Comparison of ENCODE assay signal across 27 cellular contexts in the genomic region with DNA sequence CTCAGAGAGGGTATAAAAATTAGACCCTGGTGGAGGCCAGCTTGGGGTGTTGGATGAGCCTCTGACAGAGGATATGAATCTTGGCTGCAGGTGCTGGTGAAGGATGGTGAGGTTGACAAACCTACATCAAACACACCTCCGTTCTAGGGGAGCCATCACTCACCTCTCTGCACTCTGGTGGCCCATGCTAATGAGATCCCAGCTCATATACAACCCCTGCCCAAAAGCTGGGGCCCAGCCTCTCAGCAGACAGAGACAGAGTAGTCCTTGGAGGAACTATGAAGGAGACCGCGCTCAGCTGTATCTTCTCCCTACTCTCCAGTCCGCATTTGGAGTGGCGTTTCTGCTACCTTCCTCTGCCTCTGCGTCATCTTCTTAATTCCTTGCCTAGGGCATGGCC.
"Had no signal": no experiment of that assay in that cellular context is flagged by ENCODE, and none has a peak within 500 bp of the region (broad histone marks: within the 10 kb centered on the region; RNA-seq: fewer than 3 reads in every experiment).

No MANE protein-coding gene starts in this region.

- H3K9me3 Mint-ChIP-seq: mesothelial cell of epicardium, natural killer cell, nephron progenitor cell, neural progenitor cell had no signal

- H3K4me1 Mint-ChIP-seq: mesothelial cell of epicardium, naive B cell, natural killer cell, nephron progenitor cell, neural progenitor cell had no signal

- H3K27ac Mint-ChIP-seq: mesothelial cell of epicardium; naive B cell; natural killer cell; nephron progenitor cell; neural progenitor cell; progenitor cell of endocrine pancreas; stimulated activated naive B cell treated with anti-CD40 and anti-IgM and Interleukin-4, amounts not matched to agents 10 μg/mL and 1 μg/mL and 100 μg/mL, for 72 hours had no signal

- H2AFZ ChIP-seq: hepatocyte, neural progenitor cell had no signal

- H3K27me3 ChIP-seq: hepatocyte, neural progenitor cell, ovary, right atrium auricular region, right lobe of liver, stomach, testis, thyroid gland, transverse colon, upper lobe of right lung, uterus had no signal

- DNase-seq: islet precursor cell; left ventricle myocardium inferior; mesendoderm; naive B cell; natural killer cell; nephron progenitor cell; ovary; right lobe of liver; stimulated activated CD4-positive, alpha-beta T cell treated with anti-CD3 and anti-CD28 coated beads, Interleukin-12 subunit alpha, Interleukin-12 subunit beta, amount 100 ng/mL, for 4 hours; stimulated activated CD4-positive, alpha-beta T cell treated with anti-CD3 and anti-CD28 coated beads, Interleukin-15, amount 100 ng/mL, for 24 hours; stimulated activated CD4-positive, alpha-beta T cell treated with anti-CD3 and anti-CD28 coated beads, Interleukin-2, amount 100 ng/mL, for 24 hours; stimulated activated CD4-positive, alpha-beta T cell treated with anti-CD3 and anti-CD28 coated beads, Interleukin-4, amount 100 ng/mL, for 1 hour; stimulated activated naive B cell treated with anti-CD40 and anti-IgM and Interleukin-4, amounts not matched to agents 10 μg/mL and 1 μg/mL and 100 μg/mL, for 72 hours; stimulated activated naive CD8-positive, alpha-beta T cell treated with anti-CD3 and anti-CD28 coated beads, Interleukin-15, Interleukin-2, amounts not matched to agents 100 U/mL and 50 U/mL, for 24 hours; stomach; testis; thyroid gland; transverse colon; upper lobe of right lung; uterus had no signal

- H3K36me3 ChIP-seq: left ventricle myocardium inferior, neural progenitor cell, ovary, right atrium auricular region, right lobe of liver, stomach, thyroid gland, transverse colon, upper lobe of right lung, uterus had no signal

- H3K27ac ChIP-seq: hepatocyte, left ventricle myocardium inferior, neural progenitor cell, ovary, right atrium auricular region, right lobe of liver, skin epidermis, stomach, testis, thyroid gland, transverse colon, upper lobe of right lung, uterus had no signal

- H3K4me1 ChIP-seq: left ventricle myocardium inferior, right atrium auricular region, right lobe of liver, stomach, testis, thyroid gland, transverse colon, upper lobe of right lung, uterus had no signal

- H3K36me3 Mint-ChIP-seq: mesothelial cell of epicardium; naive B cell; natural killer cell; neural progenitor cell; stimulated activated naive B cell treated with anti-CD40 and anti-IgM and Interleukin-4, amounts not matched to agents 10 μg/mL and 1 μg/mL and 100 μg/mL, for 72 hours had no signal

- H3K4me2 ChIP-seq: hepatocyte, neural progenitor cell had no signal

- H3K9ac ChIP-seq: neural progenitor cell had no signal

- H3K4me3 Mint-ChIP-seq: mesothelial cell of epicardium; naive B cell; natural killer cell; nephron progenitor cell; neural progenitor cell; stimulated activated naive B cell treated with anti-CD40 and anti-IgM and Interleukin-4, amounts not matched to agents 10 μg/mL and 1 μg/mL and 100 μg/mL, for 72 hours had no signal

- H3K9me3 ChIP-seq: left ventricle myocardium inferior, ovary, right atrium auricular region, right lobe of liver, stomach, testis, thyroid gland, transverse colon, upper lobe of right lung, uterus had no signal

- H3K4me3 ChIP-seq: hepatocyte, left ventricle myocardium inferior, lung, neural progenitor cell, ovary, right atrium auricular region, right lobe of liver, skin epidermis, stomach, testis, thyroid gland, transverse colon, upper lobe of right lung, uterus had no signal
